In the genomic region with DNA sequence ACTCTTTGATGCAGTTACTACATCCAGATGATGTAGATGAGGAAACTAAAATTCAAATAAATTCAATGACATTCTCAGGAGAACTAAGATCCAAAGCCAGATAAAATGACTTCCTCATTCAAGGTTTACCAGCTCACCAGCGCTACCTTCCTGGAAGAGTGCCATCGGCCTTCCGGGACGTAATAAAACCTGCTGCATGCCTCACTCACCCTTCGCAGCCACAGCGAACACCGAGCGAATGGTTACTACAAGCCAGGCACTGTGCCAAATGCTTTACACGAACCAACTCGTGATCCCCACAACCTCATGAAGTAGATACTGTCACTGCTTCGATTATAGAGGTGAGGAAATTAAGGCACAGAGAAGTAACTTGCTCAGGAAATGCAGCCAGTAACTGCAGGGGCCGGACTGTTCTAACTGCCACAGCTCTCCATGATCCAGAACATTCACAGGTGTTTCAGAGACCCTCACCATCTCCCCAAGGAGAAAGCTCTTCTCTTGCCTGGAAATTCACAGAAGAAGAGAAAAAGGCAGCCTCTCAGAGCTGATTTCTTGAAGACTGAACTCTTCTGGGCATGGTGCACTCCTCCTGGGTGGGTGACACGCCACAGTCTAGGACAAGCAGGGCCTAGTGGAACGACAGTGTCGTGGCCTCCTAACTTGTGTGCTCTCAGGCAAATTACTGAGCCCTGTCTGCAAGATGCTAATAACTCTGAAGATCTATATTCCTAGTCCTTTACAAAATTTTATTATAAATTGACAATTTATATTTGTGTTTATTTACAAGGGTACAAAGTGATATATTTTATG, we compare ENCODE assay signal across 1 cellular context.
A peak's percentile ranks its signal among the peaks of the same experiment; 100 is the strongest.
TF ChIP-seq lines count a peak whose summit lies in the region.

No MANE protein-coding gene starts in this region.

TF ChIP-seq in HEK293, 187 proteins besides CTCF, POLR2A, EP300 and RAD21 (continued from another document):
- TF ChIP-seq, protein P1, sequence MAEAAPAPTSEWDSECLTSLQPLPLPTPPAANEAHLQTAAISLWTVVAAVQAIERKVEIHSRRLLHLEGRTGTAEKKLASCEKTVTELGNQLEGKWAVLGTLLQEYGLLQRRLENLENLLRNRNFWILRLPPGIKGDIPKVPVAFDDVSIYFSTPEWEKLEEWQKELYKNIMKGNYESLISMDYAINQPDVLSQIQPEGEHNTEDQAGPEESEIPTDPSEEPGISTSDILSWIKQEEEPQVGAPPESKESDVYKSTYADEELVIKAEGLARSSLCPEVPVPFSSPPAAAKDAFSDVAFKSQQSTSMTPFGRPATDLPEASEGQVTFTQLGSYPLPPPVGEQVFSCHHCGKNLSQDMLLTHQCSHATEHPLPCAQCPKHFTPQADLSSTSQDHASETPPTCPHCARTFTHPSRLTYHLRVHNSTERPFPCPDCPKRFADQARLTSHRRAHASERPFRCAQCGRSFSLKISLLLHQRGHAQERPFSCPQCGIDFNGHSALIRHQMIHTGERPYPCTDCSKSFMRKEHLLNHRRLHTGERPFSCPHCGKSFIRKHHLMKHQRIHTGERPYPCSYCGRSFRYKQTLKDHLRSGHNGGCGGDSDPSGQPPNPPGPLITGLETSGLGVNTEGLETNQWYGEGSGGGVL (tag by site-specific recombination; IDR thresholded peaks at IDR 0.05) = no peak
- TF ChIP-seq ZBTB20 (tag by site-specific recombination; IDR thresholded peaks at IDR 0.05) (peak; percentile 76; the same call in 1 of the 2 replicates), YY2 (tag by site-specific recombination; IDR thresholded peaks at IDR 0.05) (no peak), ZNF529 (tag by site-specific recombination; IDR thresholded peaks at IDR 0.05; ENCODE audit: insufficient replicate concordance) (no peak), SP2 (tag by site-specific recombination; IDR thresholded peaks at IDR 0.05) (no peak), HOXC10 (CRISPR knock-in tag; IDR thresholded peaks at IDR 0.05) (no peak), SCRT2 (tag by site-specific recombination; IDR thresholded peaks at IDR 0.05) (peak; percentile 96), ZNF664 (tag by site-specific recombination; IDR thresholded peaks at IDR 0.05) (no peak), ZNF350 (tag by site-specific recombination; IDR thresholded peaks at IDR 0.05) (no peak), SALL2 (tag by site-specific recombination; IDR thresholded peaks at IDR 0.05; ENCODE audit: borderline replicate concordance) (no peak), ZNF248 (tag by site-specific recombination; IDR thresholded peaks at IDR 0.05) (no peak), KLF9 (tag by site-specific recombination; IDR thresholded peaks at IDR 0.05; ENCODE audit: low read depth) (no peak), REPIN1 (tag by site-specific recombination; IDR thresholded peaks at IDR 0.05; ENCODE audit: low read depth) (no peak), ZNF140 (tag by site-specific recombination; IDR thresholded peaks at IDR 0.05) (no peak), ZFHX2 (tag by site-specific recombination; conservative IDR thresholded peaks at IDR 0.05) (no peak), KLF16 (tag by site-specific recombination; IDR thresholded peaks at IDR 0.05) (no peak), ZNF510 (tag by site-specific recombination; IDR thresholded peaks at IDR 0.05; ENCODE audit: insufficient replicate concordance) (no peak), ZNF747 (tag by site-specific recombination; IDR thresholded peaks at IDR 0.05) (no peak)
